Comparison of ENCODE assay signal across 12 cellular contexts in genomic region chr5:10364186-10364689, GRCh38. TPM values are rescaled to one million over a fixed set of nuclear protein-coding genes. Genes with fewer than 3 reads are reported as not detected.
DNase-seq lines count a peak whose midpoint lies in the region; ATAC-seq, FAIRE-seq and TF ChIP-seq lines count a peak whose summit lies in the region.
"Had no signal": no experiment of that assay in that cellular context is flagged by ENCODE, and none has a peak within 500 bp of the region (broad histone marks: within the 10 kb centered on the region; RNA-seq: fewer than 3 reads in every experiment).

No MANE protein-coding gene starts in this region.

- H3K9ac ChIP-seq in SU-DHL-6 (ENCODE audit: low read length): no peak overlapping the region

- H3K9me3 ChIP-seq in SU-DHL-6 (ENCODE audit: insufficient read depth, low read length): no peaks in the 10 kb centered on the region
- H3K9me3 ChIP-seq: tibial artery had no signal

- no peak overlapping the region for H3K27ac ChIP-seq in SU-DHL-6 (ENCODE audit: low read depth, low read length)
- H3K27ac ChIP-seq: hepatocyte, skin epidermis, tibial artery had no signal

- no peak overlapping the region for H3K4me2 ChIP-seq in SU-DHL-6 (ENCODE audit: low read depth, low read length, poor library complexity, severe bottlenecking)
- H3K4me2 ChIP-seq: hepatocyte had no signal

- peaks cover 0 to 28% (median 0%) of the 10 kb centered on the region in 3 donors for H3K36me3 Mint-ChIP-seq in naive thymus-derived CD8-positive, alpha-beta T cell

- no peak overlapping the region for H3K4me3 ChIP-seq in SU-DHL-6 (ENCODE audit: insufficient read depth, low read length, poor library complexity, severe bottlenecking)
- H3K4me3 ChIP-seq: hepatocyte, skin epidermis, tibial artery had no signal

- peak overlapping the region in 2 of 10 donors; percentile 11 to 44 for H3K4me3 Mint-ChIP-seq in naive thymus-derived CD8-positive, alpha-beta T cell
- H3K4me3 Mint-ChIP-seq: T-helper 1 cell treated with Interleukin-12 subunit alpha and Interleukin-12 subunit beta and Interleukin-4 antibody, amounts not matched to agents 30 μg/mL and 1 μg/mL, for 36 hours had no signal

- ATAC-seq in naive thymus-derived CD8-positive, alpha-beta T cell: peak; percentile 41 to 61
- ATAC-seq in HG03135 (IDR thresholded peaks at IDR 0.05; ENCODE audit: unreplicated experiment) (no peak), HG03571 (IDR thresholded peaks at IDR 0.05; ENCODE audit: unreplicated experiment) (no peak)

- peaks cover 35% of the 10 kb centered on the region for H4K20me1 ChIP-seq in SU-DHL-6 (ENCODE audit: low read depth, low read length)

- no peaks in the 10 kb centered on the region for H3K36me3 ChIP-seq in SU-DHL-6 (ENCODE audit: low read length)
- H3K36me3 ChIP-seq: tibial artery had no signal

- no peak overlapping the region for H2AFZ ChIP-seq in SU-DHL-6 (ENCODE audit: low read depth, low read length, severe bottlenecking)
- H2AFZ ChIP-seq: hepatocyte had no signal

- POLR2A ChIA-PET in naive thymus-derived CD8-positive, alpha-beta T cell (lab: Charles Lee): interaction anchor here (1.1 kb wide), 1 partner anchor 11 kb away, joined by 4 read pairs; the partner anchor contains the start of gene MARCHF6

- peak; percentile 46 to 60 for DNase-seq in NCI-H2081 (lab: John Stamatoyannopoulos, UW)
- no peak for DNase-seq in NCI-H2081 treated with DMSO at 0.1 percent for 48 hours (lab: John Stamatoyannopoulos, UW)
- DNase-seq in HTR-8/SVneo (ENCODE audit: insufficient read length, low spot score): no peak
- peak in 1 of 10 donors; percentile 24 for DNase-seq in naive thymus-derived CD8-positive, alpha-beta T cell
- DNase-seq in stimulated activated CD4-positive, alpha-beta T cell treated with anti-CD3 and anti-CD28 coated beads, Interleukin-2, amount 100 ng/mL, for 48 hours: no peak
- DNase-seq: tibial artery had no signal

- H3K27ac Mint-ChIP-seq in naive thymus-derived CD8-positive, alpha-beta T cell: peak overlapping the region in 5 of 10 donors; percentile 7 to 63 (median 45)
- H3K27ac Mint-ChIP-seq: T-helper 1 cell treated with Interleukin-12 subunit alpha and Interleukin-12 subunit beta and Interleukin-4 antibody, amounts not matched to agents 30 μg/mL and 1 μg/mL, for 36 hours had no signal

- peaks cover 100% of the 10 kb centered on the region for H3K79me2 ChIP-seq in SU-DHL-6 (ENCODE audit: insufficient read depth, low read length)

- H3K9me2 ChIP-seq in SU-DHL-6 (replicated peaks; ENCODE audit: insufficient read depth, low read length): no peaks in the 10 kb centered on the region

- TF ChIP-seq CTCF in SU-DHL-6 (IDR thresholded peaks at IDR 0.05; ENCODE audit: insufficient read depth, low read length, poor library complexity, severe bottlenecking): peak; percentile 45

- H3K27me3 ChIP-seq in SU-DHL-6 (ENCODE audit: low read length): no peaks in the 10 kb centered on the region
- H3K27me3 ChIP-seq: hepatocyte, tibial artery had no signal

- no peaks in the 10 kb centered on the region for H3K27me3 Mint-ChIP-seq in naive thymus-derived CD8-positive, alpha-beta T cell

- H3K9me3 Mint-ChIP-seq in naive thymus-derived CD8-positive, alpha-beta T cell: no peaks in the 10 kb centered on the region
- H3K9me3 Mint-ChIP-seq: T-helper 1 cell treated with Interleukin-12 subunit alpha and Interleukin-12 subunit beta and Interleukin-4 antibody, amounts not matched to agents 30 μg/mL and 1 μg/mL, for 36 hours had no signal

- H3K4me1 Mint-ChIP-seq in naive thymus-derived CD8-positive, alpha-beta T cell: peaks cover 31 to 89% (median 84%) of the 10 kb centered on the region in 4 donors

- H3F3A ChIP-seq in SU-DHL-6 (ENCODE audit: insufficient read depth): peaks cover 9% of the 10 kb centered on the region; the same call in 1 of the 2 replicates

- FAIRE-seq in HTR-8/SVneo (lab: Jason Lieb, UNC): peak; percentile 46

RNA-seq across cellular contexts. Expression of gene MARCHF6, which starts 10.7 kb away (rescaled TPM):
- 100 to 1,000 TPM; 197 to 198 TPM for total RNA-seq in naive thymus-derived CD8-positive, alpha-beta T cell
- 10 to 100 TPM; 31.5 to 44.0 (median 38.0) TPM for polyA plus RNA-seq in naive thymus-derived CD8-positive, alpha-beta T cell

RNA-seq across cellular contexts. Expression of gene CMBL, which starts 56.5 kb away (rescaled TPM):
- total RNA-seq in naive thymus-derived CD8-positive, alpha-beta T cell: under 1 TPM; 0.36 to 0.69 TPM
- under 1 TPM; 0.35 to 0.65 (median 0.51) TPM for polyA plus RNA-seq in naive thymus-derived CD8-positive, alpha-beta T cell

Comparison
In these comparisons a context has a peak if more than half of its experiments do, and no peak if none do; other contexts are left out.
1. DNase-seq: peak in NCI-H2081 (2 of 2); none in NCI-H2081 treated with DMSO at 0.1 percent for 48 hours (single experiment), HTR-8/SVneo (single experiment) and stimulated activated CD4-positive, alpha-beta T cell treated with anti-CD3 and anti-CD28 coated beads, Interleukin-2, amount 100 ng/mL, for 48 hours (0 of 2).
2. ATAC-seq: peak in naive thymus-derived CD8-positive, alpha-beta T cell (2 of 2); none in HG03135 (single experiment) and HG03571 (single experiment).